1 cellular context compared by ENCODE assay signal in genomic region chr19:45817010-45817724, GRCh38.
TF ChIP-seq lines count a peak whose summit lies in the region.

No MANE protein-coding gene starts in this region.

TF ChIP-seq in SK-N-SH, 30 proteins besides CTCF, POLR2A, EP300 and RAD21 (continued from another document):
- TF ChIP-seq MXI1 (IDR thresholded peaks at IDR 0.05; ENCODE audit: low read depth, low read length), result peak; percentile 89
- peak; percentile 81; the same call in 1 of the 2 replicates for TF ChIP-seq MAX (IDR thresholded peaks at IDR 0.05; ENCODE audit: low read depth)
